Comparison of ENCODE assay signal across 1 cellular context in genomic region chr4:78711676-78712075, GRCh38.
A peak's percentile ranks its signal among the peaks of the same experiment; 100 is the strongest.
TF ChIP-seq lines count a peak whose summit lies in the region.

No MANE protein-coding gene starts in this region.

TF ChIP-seq in K562, 482 proteins besides CTCF, POLR2A, EP300 and RAD21 (continued from another document and continues in another):
- TF ChIP-seq ZNF395 (CRISPR knock-in tag; IDR thresholded peaks at IDR 0.05), result peak; percentile 93
- TF ChIP-seq DDX20 (tag; IDR thresholded peaks at IDR 0.05; ENCODE audit: low read depth), result peak; percentile 81; the same call in 1 of the 2 replicates
- TF ChIP-seq FOXM1 (IDR thresholded peaks at IDR 0.05; ENCODE audit: low read depth), result peak; percentile 96
- no peak for TF ChIP-seq FOXM1 (CRISPR knock-in tag; IDR thresholded peaks at IDR 0.05; ENCODE audit: low read depth)
- TF ChIP-seq ZFP1 (CRISPR knock-in tag; IDR thresholded peaks at IDR 0.05), result peak; percentile 83
- peak; percentile 90 for TF ChIP-seq SMAD3 (CRISPR knock-in tag; conservative IDR thresholded peaks at IDR 0.05)
- 0 out of 2 replicates have a peak, but pooled peaks have one; percentile 46 for TF ChIP-seq ZNF197 (CRISPR knock-in tag; IDR thresholded peaks at IDR 0.05; ENCODE audit: low read depth)
- peak; percentile 50; the same call in 1 of the 2 replicates for TF ChIP-seq CUX1 (CRISPR knock-in tag; IDR thresholded peaks at IDR 0.05)
- no peak for TF ChIP-seq STAT5B (CRISPR knock-in tag; IDR thresholded peaks at IDR 0.05)
- TF ChIP-seq ZNF518B (CRISPR knock-in tag; IDR thresholded peaks at IDR 0.05), result 0 out of 2 replicates have a peak, but pooled peaks have one; percentile 71
- no peak for TF ChIP-seq CSDE1 (IDR thresholded peaks at IDR 0.05)
- TF ChIP-seq ARID3B (CRISPR knock-in tag; IDR thresholded peaks at IDR 0.05; ENCODE audit: borderline replicate concordance), result peak; percentile 69; the same call in 1 of the 2 replicates
- peak; percentile 84 for TF ChIP-seq ZNF239 (CRISPR knock-in tag; IDR thresholded peaks at IDR 0.05)
- TF ChIP-seq PATZ1 (CRISPR knock-in tag; IDR thresholded peaks at IDR 0.05; ENCODE audit: borderline replicate concordance), result 0 out of 2 replicates have a peak, but pooled peaks have one; percentile 80
- TF ChIP-seq GMEB1 (CRISPR knock-in tag; IDR thresholded peaks at IDR 0.05), result peak; percentile 67
- peak; percentile 79 for TF ChIP-seq ZNF79 (CRISPR knock-in tag; IDR thresholded peaks at IDR 0.05; ENCODE audit: low read depth)
- TF ChIP-seq ZNF644 (tag; IDR thresholded peaks at IDR 0.05; ENCODE audit: low read depth), result peak; percentile 73; the same call in 1 of the 2 replicates
- peak; percentile 88 for TF ChIP-seq ZNF592 (IDR thresholded peaks at IDR 0.05)
- TF ChIP-seq ZNF449 (CRISPR knock-in tag; IDR thresholded peaks at IDR 0.05), result peak; percentile 90
- peak; percentile 77 for TF ChIP-seq ZNF444 (CRISPR knock-in tag; IDR thresholded peaks at IDR 0.05)
- no peak for TF ChIP-seq MITF (IDR thresholded peaks at IDR 0.05)
- peak; percentile 86 for TF ChIP-seq MECOM (CRISPR knock-in tag; IDR thresholded peaks at IDR 0.05)
- peak; percentile 51 for TF ChIP-seq ZNF354B (CRISPR knock-in tag; IDR thresholded peaks at IDR 0.05)
- peak; percentile 45; the same call in 1 of the 2 replicates for TF ChIP-seq CBFA2T3 (IDR thresholded peaks at IDR 0.05)
